ENCODE assay signal across 8 cellular contexts in the genomic region with DNA sequence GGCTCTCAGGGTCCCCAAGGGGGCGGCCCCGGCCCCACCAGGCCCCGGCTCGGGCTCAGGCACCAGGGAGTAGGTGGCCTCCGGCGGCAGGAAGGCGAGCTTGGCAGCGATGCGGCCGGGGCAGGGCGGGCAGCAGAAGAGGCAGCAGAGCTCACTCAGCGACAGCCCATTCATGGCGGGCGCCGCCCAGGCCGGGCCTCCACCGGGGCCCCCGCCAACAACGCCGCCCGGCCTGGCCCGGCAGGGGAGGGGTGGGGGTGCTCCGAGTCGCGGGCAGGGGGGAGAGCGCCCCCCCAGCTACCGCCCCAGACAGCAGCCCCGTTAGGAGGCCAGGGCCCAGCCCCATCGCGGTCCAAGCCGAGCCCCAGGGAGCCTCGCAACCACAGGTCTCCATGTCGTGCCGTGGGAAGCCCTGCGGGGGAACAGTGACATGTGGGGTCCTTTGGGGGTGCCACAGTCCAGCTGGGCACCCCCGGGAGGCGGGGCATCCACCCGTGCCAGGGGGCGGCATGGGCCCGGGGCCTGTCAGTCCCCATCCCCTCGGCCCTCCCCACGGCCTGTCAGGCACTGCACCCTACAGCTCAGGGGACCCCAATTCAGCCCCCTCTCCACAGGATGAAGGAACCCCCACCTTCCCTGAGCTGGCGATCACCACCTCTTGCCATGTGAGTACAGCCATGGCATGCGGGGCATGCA. TPM values are rescaled to one million over a fixed set of nuclear protein-coding genes. Genes with fewer than 3 reads are reported as not detected.
A peak's percentile ranks its signal among the peaks of the same experiment; 100 is the strongest.
DNase-seq lines count a peak whose midpoint lies in the region; ATAC-seq, FAIRE-seq and TF ChIP-seq lines count a peak whose summit lies in the region.
"Not testable (repeated sequence)": the region's sequence is repeated elsewhere in the genome, so short reads cannot be mapped to it uniquely, and the experiment has no call there.

No MANE protein-coding gene starts in this region.

- H3K27ac ChIP-seq in DND-41 (ENCODE audit: low read length); keratinocyte (ENCODE audit: control insufficient read depth, insufficient read depth, low read length): not testable (repeated sequence)
- peak overlapping the region in 58 of 59 donors; percentile 66 to 97 (median 93) for H3K27ac ChIP-seq in dorsolateral prefrontal cortex
- H3K27ac ChIP-seq in muscle layer of duodenum (ENCODE audit: low read length): peak overlapping the region; percentile 23
- H3K27ac ChIP-seq in small intestine (ENCODE audit: low read depth in 1 of 2, low read length in 1 of 2): peak overlapping the region; percentile 18 to 77
- H3K27ac ChIP-seq in upper lobe of right lung: peak overlapping the region; percentile 70

- not testable (repeated sequence) for TF ChIP-seq CTCF in DND-41 (IDR thresholded peaks at IDR 0.05; ENCODE audit: borderline replicate concordance, extremely low read depth, low read length, poor library complexity, severe bottlenecking); dorsolateral prefrontal cortex (IDR thresholded peaks at IDR 0.05 in 54 of 56, conservative IDR thresholded peaks at IDR 0.05 in 2 of 56; ENCODE audit: low read depth in 1 of 56, partially characterized antibody in 56 of 56); keratinocyte (optimal IDR thresholded peaks at IDR 0.05 in 1 of 3, IDR thresholded peaks at IDR 0.05 in 1 of 3, conservative IDR thresholded peaks at IDR 0.05 in 1 of 3; ENCODE audit: extremely low read depth in 1 of 3, insufficient read depth in 2 of 3, low read length in 3 of 3); upper lobe of right lung (IDR thresholded peaks at IDR 0.05)

- not testable (repeated sequence) for H3K9me3 Mint-ChIP-seq in activated CD4-positive, alpha-beta T cell treated with anti-CD3 and anti-CD28 coated beads, Interleukin-2, amount 10 ng/mL, durations not matched to agents 24 days and 14 days; activated naive CD4-positive, alpha-beta T cell treated with anti-CD3 and anti-CD28 coated beads, Interleukin-2, amount 50 U/mL, for 72 hours

- H2AFZ ChIP-seq in DND-41 (ENCODE audit: low read depth, low read length); keratinocyte (ENCODE audit: control insufficient read depth, low read length): not testable (repeated sequence)

- H3K9me3 ChIP-seq in DND-41 (ENCODE audit: insufficient read depth, low read length, severe bottlenecking); keratinocyte (ENCODE audit: control insufficient read depth, low read depth, low read length); muscle layer of duodenum (ENCODE audit: control insufficient read depth in 1 of 2, low read length in 2 of 2); small intestine (ENCODE audit: control insufficient read depth, low read depth); upper lobe of right lung: not testable (repeated sequence)

- not testable (repeated sequence) for FAIRE-seq in keratinocyte (lab: Jason Lieb, UNC); small intestine (lab: Jason Lieb, UNC)

- peak overlapping the region; percentile 96 for H3K27ac Mint-ChIP-seq in activated CD4-positive, alpha-beta T cell treated with anti-CD3 and anti-CD28 coated beads, Interleukin-2, amount 10 ng/mL, durations not matched to agents 24 days and 14 days
- peak overlapping the region; percentile 84 to 85 for H3K27ac Mint-ChIP-seq in activated naive CD4-positive, alpha-beta T cell treated with anti-CD3 and anti-CD28 coated beads, Interleukin-2, amount 50 U/mL, for 72 hours

- peak overlapping the region; percentile 93 for H3K4me3 Mint-ChIP-seq in activated CD4-positive, alpha-beta T cell treated with anti-CD3 and anti-CD28 coated beads, Interleukin-2, amount 10 ng/mL, durations not matched to agents 24 days and 14 days

- H4K20me1 ChIP-seq in DND-41 (ENCODE audit: insufficient read depth, low read length) (peaks cover 46% of the 10 kb centered on the region), keratinocyte (ENCODE audit: control insufficient read depth, extremely low read depth, insufficient read depth, low read length) (peaks cover 25% of the 10 kb centered on the region)

- H3K4me3 ChIP-seq in DND-41 (ENCODE audit: low read depth in 1 of 2, low read length in 2 of 2); keratinocyte (ENCODE audit: control insufficient read depth in 2 of 3, extremely low read depth in 1 of 3, insufficient read depth in 2 of 3, low read depth in 1 of 3, low read length in 3 of 3); muscle layer of duodenum (ENCODE audit: low read depth in 1 of 2, low read length in 2 of 2): not testable (repeated sequence)
- H3K4me3 ChIP-seq in dorsolateral prefrontal cortex (peak overlapping the region in 57 of 59 donors; percentile 8 to 98 (median 88)), small intestine (ENCODE audit: low read depth in 1 of 2, low read length in 2 of 2) (peak overlapping the region in 1 of 2 donors; percentile 21), upper lobe of right lung (peak overlapping the region; percentile 86)

- H3K4me1 Mint-ChIP-seq in activated CD4-positive, alpha-beta T cell treated with anti-CD3 and anti-CD28 coated beads, Interleukin-2, amount 10 ng/mL, durations not matched to agents 24 days and 14 days: peaks cover 28% of the 10 kb centered on the region

- peaks cover 19% of the 10 kb centered on the region for H3K36me3 ChIP-seq in DND-41 (ENCODE audit: insufficient read depth, low read length)
- peaks cover 5 to 11% of the 10 kb centered on the region in 2 experiments for H3K36me3 ChIP-seq in keratinocyte (ENCODE audit: control insufficient read depth in 2 of 2, extremely low read depth in 1 of 2, insufficient read depth in 2 of 2, low read length in 2 of 2)
- not testable (repeated sequence) for H3K36me3 ChIP-seq in muscle layer of duodenum (ENCODE audit: control insufficient read depth in 1 of 2, insufficient read depth in 2 of 2, low read length in 2 of 2); small intestine (ENCODE audit: control insufficient read depth in 2 of 2, insufficient read depth in 2 of 2, low read length in 2 of 2); upper lobe of right lung

- DNase-seq in DND-41; activated naive CD4-positive, alpha-beta T cell treated with anti-CD3 and anti-CD28 coated beads, Interleukin-2, amount 50 U/mL, for 72 hours (ENCODE audit: low spot score in 2 of 2); dorsolateral prefrontal cortex; keratinocyte (ENCODE audit: low read depth, low spot score); small intestine; upper lobe of right lung: not testable (repeated sequence)
- DNase-seq in activated CD4-positive, alpha-beta T cell treated with anti-CD3 and anti-CD28 coated beads, Interleukin-2, amount 10 ng/mL, durations not matched to agents 24 days and 14 days: peak; percentile 61

- H3K9me1 ChIP-seq in keratinocyte (ENCODE audit: control insufficient read depth, extremely low read depth, insufficient read depth, low read length): not testable (repeated sequence)

- peaks cover 18% of the 10 kb centered on the region for H3K36me3 Mint-ChIP-seq in activated CD4-positive, alpha-beta T cell treated with anti-CD3 and anti-CD28 coated beads, Interleukin-2, amount 10 ng/mL, durations not matched to agents 24 days and 14 days (ENCODE audit: low read depth)
- H3K36me3 Mint-ChIP-seq in activated naive CD4-positive, alpha-beta T cell treated with anti-CD3 and anti-CD28 coated beads, Interleukin-2, amount 50 U/mL, for 72 hours: peaks cover 24 to 25% of the 10 kb centered on the region in 2 donors

- peaks cover 45% of the 10 kb centered on the region for H3K4me1 ChIP-seq in DND-41 (ENCODE audit: insufficient read depth, low read length)
- peaks cover 27% of the 10 kb centered on the region for H3K4me1 ChIP-seq in keratinocyte (ENCODE audit: control insufficient read depth, extremely low read depth, insufficient read depth, low read length)
- H3K4me1 ChIP-seq in muscle layer of duodenum (ENCODE audit: control insufficient read depth in 1 of 2, insufficient read depth in 2 of 2, low read length in 2 of 2): peaks cover 10 to 41% of the 10 kb centered on the region in 2 donors
- not testable (repeated sequence) for H3K4me1 ChIP-seq in small intestine (ENCODE audit: control insufficient read depth in 2 of 2, insufficient read depth in 1 of 2, low read depth in 1 of 2, low read length in 1 of 2)
- H3K4me1 ChIP-seq in upper lobe of right lung: peaks cover 38% of the 10 kb centered on the region

- H3K4me2 ChIP-seq in DND-41 (ENCODE audit: insufficient read depth, low read length) (peak overlapping the region; percentile 2), keratinocyte (ENCODE audit: control insufficient read depth, extremely low read depth, insufficient read depth, low read depth, low read length) (peak overlapping the region; percentile 27)

- not testable (repeated sequence) for H3K27me3 Mint-ChIP-seq in activated CD4-positive, alpha-beta T cell treated with anti-CD3 and anti-CD28 coated beads, Interleukin-2, amount 10 ng/mL, durations not matched to agents 24 days and 14 days

- intact Hi-C loops in activated CD4-positive, alpha-beta T cell treated with anti-CD3 and anti-CD28 coated beads, Interleukin-2, amount 10 ng/mL, durations not matched to agents 24 days and 14 days (cut with micrococcal nuclease): loop anchor here (1.0 kb wide), 1 partner anchor 16 kb away; no protein-coding TSS in a partner anchor
- intact Hi-C loops in dorsolateral prefrontal cortex (cut with DNase I); upper lobe of right lung (cut with DNase I): not testable (repeated sequence)

- not testable (repeated sequence) for ATAC-seq in DND-41 (ENCODE audit: insufficient read depth, low read depth); activated naive CD4-positive, alpha-beta T cell treated with anti-CD3 and anti-CD28 coated beads, Interleukin-2, amount 50 U/mL, for 72 hours; upper lobe of right lung

- H3K27me3 ChIP-seq in DND-41 (ENCODE audit: insufficient read depth, low read length, poor library complexity); dorsolateral prefrontal cortex; keratinocyte (ENCODE audit: control insufficient read depth, extremely low read depth, insufficient read depth, low read length); muscle layer of duodenum (ENCODE audit: low read depth, low read length); small intestine (ENCODE audit: control insufficient read depth in 2 of 2, insufficient read depth in 2 of 2, low read length in 2 of 2); upper lobe of right lung: not testable (repeated sequence)

- H3K79me2 ChIP-seq in DND-41 (ENCODE audit: insufficient read depth, low read length) (peaks cover 48% of the 10 kb centered on the region), keratinocyte (ENCODE audit: control insufficient read depth, insufficient read depth, low read length) (peaks cover 47% of the 10 kb centered on the region)

- WGBS in small intestine, 3 donors: 75 to 84% (median 78%) methylated on average over 13 to 44 of the region's 44 CpGs

- H3K9ac ChIP-seq in DND-41 (ENCODE audit: low read depth, low read length); keratinocyte (ENCODE audit: control insufficient read depth, extremely low read depth, insufficient read depth, low read length): not testable (repeated sequence)

- dilution Hi-C loops in keratinocyte (cut with MboI; ENCODE audit: extremely low pct_ligation_motif_present, low sequenced_read_pairs): not testable (repeated sequence)

RNA-seq across cellular contexts. Expression of a gene that starts 3.8 kb away (rescaled TPM):
- 104 and 107 TPM in 2 replicates for total RNA-seq in activated CD4-positive, alpha-beta T cell treated with anti-CD3 and anti-CD28 coated beads, Interleukin-2, amount 10 ng/mL, durations not matched to agents 24 days and 14 days
- total RNA-seq in activated naive CD4-positive, alpha-beta T cell treated with anti-CD3 and anti-CD28 coated beads, Interleukin-2, amount 50 U/mL, for 72 hours: 100 to 1,000 TPM; 109 to 110 TPM
- total RNA-seq in dorsolateral prefrontal cortex (100 to 1,000 TPM in 118 of 120 experiments, 10 to 100 TPM in 2; 93.9 to 197 (median 126) TPM), upper lobe of right lung (76.1 TPM)
- polyA plus RNA-seq in keratinocyte (27.2 to 67.3 TPM (median 31.0 TPM) in 3 replicates), small intestine (10 to 100 TPM; 52.6 to 79.6 (median 71.3) TPM)
- polyA plus RNA-seq in keratinocyte (2011; ENCODE audit: low read depth): 9.2 TPM
- 20.8 and 62.5 TPM in 2 replicates for polyA plus RNA-seq in keratinocyte (2011; cell fraction: cytosol; rRNA removed)
- 29.9 and 47.5 TPM in 2 replicates for polyA plus RNA-seq in keratinocyte (2011; cell fraction: nucleus; rRNA removed)
- polyA plus RNA-seq in keratinocyte (2012; ENCODE audit: low replicate concordance): 20.6 and 43.3 TPM in 2 replicates
- 13.2 to 23.4 TPM (median 20.6 TPM) in 3 replicates for polyA minus RNA-seq in keratinocyte
- 122 TPM for polyA minus RNA-seq in keratinocyte (2011; cell fraction: cytosol; rRNA and poly(A)+ RNA removed)
- 13.3 and 22.2 TPM in 2 replicates for polyA minus RNA-seq in keratinocyte (2011; cell fraction: nucleus; rRNA and poly(A)+ RNA removed)

RNA-seq across cellular contexts. Expression of a gene that starts 18.2 kb away (rescaled TPM):
- total RNA-seq in activated CD4-positive, alpha-beta T cell treated with anti-CD3 and anti-CD28 coated beads, Interleukin-2, amount 10 ng/mL, durations not matched to agents 24 days and 14 days: 37.0 and 38.1 TPM in 2 replicates
- total RNA-seq in activated naive CD4-positive, alpha-beta T cell treated with anti-CD3 and anti-CD28 coated beads, Interleukin-2, amount 50 U/mL, for 72 hours: 10 to 100 TPM; 20.5 to 22.6 TPM
- total RNA-seq in dorsolateral prefrontal cortex (10 to 100 TPM; 18.4 to 58.7 (median 34.5) TPM), upper lobe of right lung (28.0 TPM)
- polyA plus RNA-seq in keratinocyte (4.9 to 14.7 TPM (median 6.0 TPM) in 3 replicates), small intestine (10 to 100 TPM in 2 of 3 donors, 1 to 10 TPM in 1; 7.8 to 14.6 (median 13.3) TPM)
- polyA plus RNA-seq in keratinocyte (2011; ENCODE audit: low read depth): 2.6 TPM
- 4.7 and 19.3 TPM in 2 replicates for polyA plus RNA-seq in keratinocyte (2011; cell fraction: cytosol; rRNA removed)
- polyA plus RNA-seq in keratinocyte (2011; cell fraction: nucleus; rRNA removed): 7.7 and 17.7 TPM in 2 replicates
- polyA plus RNA-seq in keratinocyte (2012; ENCODE audit: low replicate concordance): 13.9 and 30.6 TPM in 2 replicates
- polyA minus RNA-seq in keratinocyte: 1.9 to 11.4 TPM (median 2.2 TPM) in 3 replicates
- 48.5 TPM for polyA minus RNA-seq in keratinocyte (2011; cell fraction: cytosol; rRNA and poly(A)+ RNA removed)
- polyA minus RNA-seq in keratinocyte (2011; cell fraction: nucleus; rRNA and poly(A)+ RNA removed): 8.2 and 11.3 TPM in 2 replicates

RNA-seq across cellular contexts. Expression of a gene that starts 23.7 kb away (rescaled TPM):
- total RNA-seq in activated CD4-positive, alpha-beta T cell treated with anti-CD3 and anti-CD28 coated beads, Interleukin-2, amount 10 ng/mL, durations not matched to agents 24 days and 14 days: 8.8 and 10.6 TPM in 2 replicates
- 1 to 10 TPM; 8.5 to 10.0 TPM for total RNA-seq in activated naive CD4-positive, alpha-beta T cell treated with anti-CD3 and anti-CD28 coated beads, Interleukin-2, amount 50 U/mL, for 72 hours
- total RNA-seq in dorsolateral prefrontal cortex: 10 to 100 TPM in 3 of 120 experiments, 1 to 10 TPM in 117; 2.5 to 11.7 (median 5.9) TPM
- polyA plus RNA-seq in keratinocyte: 0.55 to 0.93 TPM (median 0.85 TPM) in 3 replicates
- 0.69 TPM for polyA plus RNA-seq in keratinocyte (2011; ENCODE audit: low read depth)
- 0.15 and 1.7 TPM in 2 replicates for polyA plus RNA-seq in keratinocyte (2011; cell fraction: cytosol; rRNA removed)
- polyA plus RNA-seq in keratinocyte (2011; cell fraction: nucleus; rRNA removed): 1.2 and 2.4 TPM in 2 replicates
- polyA plus RNA-seq in keratinocyte (2012; ENCODE audit: low replicate concordance): 1.9 and 3.4 TPM in 2 replicates
- 0.20 to 0.36 TPM in 2 of 3 replicates, not detected in the other for polyA minus RNA-seq in keratinocyte
- polyA minus RNA-seq in keratinocyte (2011; cell fraction: cytosol; rRNA and poly(A)+ RNA removed): 2.1 TPM
- polyA minus RNA-seq in keratinocyte (2011; cell fraction: nucleus; rRNA and poly(A)+ RNA removed): 2.1 and 2.6 TPM in 2 replicates
- polyA plus RNA-seq in small intestine: 10 to 100 TPM; 10.4 to 38.1 (median 35.8) TPM
- 6.3 TPM for total RNA-seq in upper lobe of right lung

RNA-seq across cellular contexts. Expression of a gene that starts 23.7 kb away (rescaled TPM):
- total RNA-seq in activated CD4-positive, alpha-beta T cell treated with anti-CD3 and anti-CD28 coated beads, Interleukin-2, amount 10 ng/mL, durations not matched to agents 24 days and 14 days: 39.2 and 42.4 TPM in 2 replicates
- total RNA-seq in activated naive CD4-positive, alpha-beta T cell treated with anti-CD3 and anti-CD28 coated beads, Interleukin-2, amount 50 U/mL, for 72 hours: 10 to 100 TPM; 22.4 to 28.2 TPM
- total RNA-seq in dorsolateral prefrontal cortex: 10 to 100 TPM; 39.8 to 90.1 (median 58.7) TPM
- 4.8 to 30.3 TPM (median 7.0 TPM) in 3 replicates for polyA plus RNA-seq in keratinocyte
- polyA plus RNA-seq in keratinocyte (2011; ENCODE audit: low read depth): 10.6 TPM
- polyA plus RNA-seq in keratinocyte (2011; cell fraction: cytosol; rRNA removed): 7.3 and 17.8 TPM in 2 replicates
- polyA plus RNA-seq in keratinocyte (2011; cell fraction: nucleus; rRNA removed): 33.4 and 43.4 TPM in 2 replicates
- 27.2 and 45.1 TPM in 2 replicates for polyA plus RNA-seq in keratinocyte (2012; ENCODE audit: low replicate concordance)
- polyA minus RNA-seq in keratinocyte: 8.2 to 40.3 TPM (median 10.1 TPM) in 3 replicates
- polyA minus RNA-seq in keratinocyte (2011; cell fraction: cytosol; rRNA and poly(A)+ RNA removed): 62.7 TPM
- polyA minus RNA-seq in keratinocyte (2011; cell fraction: nucleus; rRNA and poly(A)+ RNA removed): 38.2 and 42.0 TPM in 2 replicates
- 10 to 100 TPM; 31.3 to 39.4 (median 36.9) TPM for polyA plus RNA-seq in small intestine
- 73.2 TPM for total RNA-seq in upper lobe of right lung

RNA-seq across cellular contexts. Expression of a gene that starts 33.3 kb away (rescaled TPM):
- total RNA-seq in activated CD4-positive, alpha-beta T cell treated with anti-CD3 and anti-CD28 coated beads, Interleukin-2, amount 10 ng/mL, durations not matched to agents 24 days and 14 days: 56.3 and 61.4 TPM in 2 replicates
- 10 to 100 TPM; 35.5 to 44.5 TPM for total RNA-seq in activated naive CD4-positive, alpha-beta T cell treated with anti-CD3 and anti-CD28 coated beads, Interleukin-2, amount 50 U/mL, for 72 hours
- total RNA-seq in dorsolateral prefrontal cortex (10 to 100 TPM; 33.1 to 84.1 (median 54.4) TPM), upper lobe of right lung (37.2 TPM)
- polyA plus RNA-seq in keratinocyte (6.1 to 18.6 TPM (median 9.1 TPM) in 3 replicates), small intestine (10 to 100 TPM; 18.4 to 31.8 (median 22.7) TPM)
- polyA plus RNA-seq in keratinocyte (2011; ENCODE audit: low read depth): 15.3 TPM
- 8.0 and 14.2 TPM in 2 replicates for polyA plus RNA-seq in keratinocyte (2011; cell fraction: cytosol; rRNA removed)
- polyA plus RNA-seq in keratinocyte (2011; cell fraction: nucleus; rRNA removed): 41.7 and 47.8 TPM in 2 replicates
- polyA plus RNA-seq in keratinocyte (2012; ENCODE audit: low replicate concordance): 19.8 and 25.0 TPM in 2 replicates
- polyA minus RNA-seq in keratinocyte: 16.5 to 40.9 TPM (median 17.7 TPM) in 3 replicates
- 27.4 TPM for polyA minus RNA-seq in keratinocyte (2011; cell fraction: cytosol; rRNA and poly(A)+ RNA removed)
- polyA minus RNA-seq in keratinocyte (2011; cell fraction: nucleus; rRNA and poly(A)+ RNA removed): 12.9 and 19.1 TPM in 2 replicates
